ENCODE assay signal across 10 cellular contexts in the genomic region with DNA sequence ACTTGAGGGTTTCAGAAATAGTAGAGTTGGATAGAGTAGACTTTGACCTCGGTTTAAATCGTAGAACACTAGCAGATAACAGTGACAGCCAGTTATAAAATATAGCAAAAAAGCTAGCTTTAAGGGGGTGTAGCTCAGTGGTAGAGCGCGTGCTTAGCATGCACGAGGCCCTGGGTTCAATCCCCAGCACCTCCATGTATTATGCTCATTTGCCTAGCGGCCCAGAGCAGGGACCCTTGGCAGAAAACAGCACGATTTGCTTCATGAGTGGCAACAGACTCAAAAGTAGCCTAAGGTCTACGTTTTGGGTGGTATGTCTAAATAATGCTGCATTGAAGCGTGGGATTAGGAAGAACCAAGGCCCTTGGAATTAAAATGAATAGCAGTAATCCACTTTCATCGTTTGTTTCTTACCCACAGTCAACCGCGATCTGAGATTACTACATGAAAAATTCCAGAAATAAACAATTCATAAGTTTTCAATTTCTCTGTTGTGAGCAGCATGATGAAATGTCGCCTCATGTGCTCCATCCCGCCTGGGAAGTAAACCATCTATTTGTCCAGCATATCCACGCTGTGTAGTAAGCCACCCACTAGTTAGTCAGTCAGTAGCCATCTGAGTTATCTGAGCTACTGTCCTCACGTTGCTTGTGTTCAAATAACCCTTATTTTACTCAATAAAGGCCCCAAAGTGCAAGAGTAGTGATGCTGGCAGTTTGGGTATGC.
DNase-seq lines count a peak whose midpoint lies in the region; ATAC-seq, FAIRE-seq and TF ChIP-seq lines count a peak whose summit lies in the region.
"Had no signal": no experiment of that assay in that cellular context is flagged by ENCODE, and none has a peak within 500 bp of the region (broad histone marks: within the 10 kb centered on the region; RNA-seq: fewer than 3 reads in every experiment).

No MANE protein-coding gene starts in this region.

- H3K4me3 ChIP-seq in brain microvascular endothelial cell (ENCODE audit: low read depth, low read length) (peak overlapping the region; percentile 42), neural progenitor cell (peak overlapping the region; percentile 63)
- H3K4me3 ChIP-seq: body of pancreas, lung had no signal

- peaks cover 11% of the 10 kb centered on the region for H3K27me3 Mint-ChIP-seq in neural progenitor cell (ENCODE audit: insufficient read depth, low read depth)

- peaks cover 3% of the 10 kb centered on the region for H3K36me3 Mint-ChIP-seq in neural progenitor cell

- H3K4me2 ChIP-seq in neural progenitor cell: peak overlapping the region; percentile 87

- H3K4me3 Mint-ChIP-seq in neural progenitor cell: peak overlapping the region; percentile 84

- no peak overlapping the region for H3K9ac ChIP-seq in neural progenitor cell

- peaks cover 10% of the 10 kb centered on the region for H3K9me3 ChIP-seq in neural progenitor cell (ENCODE audit: low read depth)

- H4K20me1 ChIP-seq in neural progenitor cell (ENCODE audit: low read depth): no peaks in the 10 kb centered on the region

- DNase-seq in NCI-H82 (lab: John Stamatoyannopoulos, UW) (peak; percentile 69), NCI-H82 treated with DMSO at 0.1 percent for 48 hours (lab: John Stamatoyannopoulos, UW; ENCODE audit: unreplicated experiment) (no peak), NCI-H1105 (lab: John Stamatoyannopoulos, UW) (peak; percentile 27), brain microvascular endothelial cell (peak; percentile 88), neural progenitor cell (ENCODE audit: low spot score) (peak; percentile 49), NCI-H2196 treated with DMSO at 0.1 percent for 48 hours (lab: John Stamatoyannopoulos, UW; ENCODE audit: unreplicated experiment) (no peak), GM19239 (ENCODE audit: insufficient read length, low spot score) (no peak)
- DNase-seq: body of pancreas had no signal

- H2AFZ ChIP-seq in neural progenitor cell (replicated peaks): peak overlapping the region; percentile 77

- no peak for ATAC-seq in HG03457 (IDR thresholded peaks at IDR 0.05; ENCODE audit: unreplicated experiment)
- ATAC-seq: body of pancreas had no signal

- no peaks in the 10 kb centered on the region for H3K79me2 ChIP-seq in neural progenitor cell (ENCODE audit: low read depth)

- H3K4me1 Mint-ChIP-seq in neural progenitor cell: peaks cover 10% of the 10 kb centered on the region

- no peak overlapping the region for H3K27ac Mint-ChIP-seq in neural progenitor cell

- peaks cover 48% of the 10 kb centered on the region for H3F3A ChIP-seq in neural progenitor cell (ENCODE audit: low read depth)

- TF ChIP-seq CTCF in brain microvascular endothelial cell (IDR thresholded peaks at IDR 0.05; ENCODE audit: low read depth, low read length, missing control alignments) (no peak), neural progenitor cell (IDR thresholded peaks at IDR 0.05) (no peak)

- H3K36me3 ChIP-seq in brain microvascular endothelial cell (replicated peaks) (no peaks in the 10 kb centered on the region), neural progenitor cell (no peaks in the 10 kb centered on the region)

- H3K4me1 ChIP-seq in neural progenitor cell: no peaks in the 10 kb centered on the region

- H3K9me3 Mint-ChIP-seq in neural progenitor cell: peaks cover 32% of the 10 kb centered on the region

- H3K27me3 ChIP-seq in brain microvascular endothelial cell (replicated peaks) (no peaks in the 10 kb centered on the region), neural progenitor cell (peaks cover 49% of the 10 kb centered on the region)
- H3K27me3 ChIP-seq: body of pancreas had no signal

- H3K27ac ChIP-seq in brain microvascular endothelial cell: no peak overlapping the region
- H3K27ac ChIP-seq in neural progenitor cell: no peak overlapping the region
- H3K27ac ChIP-seq: body of pancreas had no signal

- in situ Hi-C loops in brain microvascular endothelial cell (cut with HindIII; ENCODE audit: low pct_ligation_motif_present, low sequenced_read_pairs): no loop called here

- FAIRE-seq in GM19239 (lab: Jason Lieb, UNC): no peak

Comparison
In these comparisons a context has a peak if more than half of its experiments do, and no peak if none do; other contexts are left out.
1. DNase-seq: peak in NCI-H82 (single experiment), NCI-H1105 (single experiment), brain microvascular endothelial cell (single experiment) and neural progenitor cell (single experiment); none in NCI-H82 treated with DMSO at 0.1 percent for 48 hours (single experiment), NCI-H2196 treated with DMSO at 0.1 percent for 48 hours (single experiment) and GM19239 (single experiment).